ENCODE assay signal across 8 cellular contexts in the genomic region with DNA sequence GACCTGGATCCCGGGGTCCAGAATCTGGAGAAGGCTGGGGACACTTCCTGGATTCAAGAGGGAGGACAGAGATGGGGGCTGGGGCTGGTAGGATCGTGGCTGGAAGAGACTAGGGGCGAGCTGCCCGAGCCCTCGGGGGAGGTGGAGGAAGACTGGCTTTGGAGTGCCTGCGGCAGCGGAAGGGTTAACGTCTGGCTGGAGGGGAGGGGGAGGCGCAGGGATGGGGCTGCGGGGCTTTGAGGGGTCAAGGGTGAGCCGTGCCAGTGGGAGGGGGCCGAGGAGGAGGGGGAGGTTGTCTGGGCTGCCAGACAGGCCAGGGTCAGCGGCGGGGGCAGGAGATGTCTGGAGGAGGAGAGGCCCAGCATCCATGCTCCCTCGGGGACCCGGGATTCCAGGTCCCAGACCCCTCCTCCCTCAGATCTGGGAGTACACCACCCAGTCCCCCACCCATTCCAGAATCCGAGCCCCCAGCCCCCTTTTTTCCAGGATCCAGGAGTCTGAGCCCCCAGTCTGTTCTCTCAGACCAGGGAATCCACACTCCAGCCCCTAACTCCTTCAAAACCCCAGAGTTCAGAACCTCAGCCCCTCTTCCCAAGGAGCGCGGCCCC. TPM values are rescaled to one million over a fixed set of nuclear protein-coding genes. Genes with fewer than 3 reads are reported as not detected.
DNase-seq lines count a peak whose midpoint lies in the region; ATAC-seq and TF ChIP-seq lines count a peak whose summit lies in the region.

No MANE protein-coding gene starts in this region.

- peak overlapping the region; percentile 74 for H3K9ac ChIP-seq in PC-3 (ENCODE audit: low read length)

- H3K4me1 ChIP-seq in PC-3 (ENCODE audit: insufficient read depth, low read length), result peaks cover 42% of the 10 kb centered on the region
- H3K4me1 ChIP-seq in tibial nerve, result peaks cover 0 to 59% (median 27%) of the 10 kb centered on the region in 4 donors

- no peak for TF ChIP-seq EP300 in tibial nerve (IDR thresholded peaks at IDR 0.05)

- no peaks in the 10 kb centered on the region for H3F3A ChIP-seq in PC-3 (ENCODE audit: low read length, unreplicated experiment)

- H3K27ac ChIP-seq in PC-3 (ENCODE audit: low read length), result no peak overlapping the region
- H3K27ac ChIP-seq in tibial nerve, result peak overlapping the region; percentile 95 to 98 (median 96)

- no peaks in the 10 kb centered on the region for H3K9me2 ChIP-seq in PC-3 (replicated peaks; ENCODE audit: low read length)

- H3K4me3 ChIP-seq in PC-3 (ENCODE audit: low read length) (peak overlapping the region; percentile 76), tibial nerve (peak overlapping the region; percentile 68 to 99 (median 84))

- BruUV-seq in PC-3 (replicated peaks; lab: Mats Ljungman, UMichigan), result no TSS peak

- intact Hi-C loops in PC-3 (cut with micrococcal nuclease), result no loop called here

- peak; percentile 21 for DNase-seq in GM10248 (ENCODE audit: extremely low spot score)
- no peak for DNase-seq in PC-3
- peak; percentile 27 for DNase-seq in dedifferentiated amniotic fluid mesenchymal stem cell (ENCODE audit: extremely low spot score)
- peak; percentile 51 for DNase-seq in medulla oblongata (ENCODE audit: extremely low spot score)
- DNase-seq in tibial nerve (ENCODE audit: low spot score in 2 of 2), result peak in 1 of 2 donors; percentile 27
- DNase-seq in central memory CD4-positive, alpha-beta T cell, result no peak

- peaks cover 83% of the 10 kb centered on the region for H3K79me2 ChIP-seq in PC-3 (ENCODE audit: low read length)

- POLR2A ChIA-PET in GM10248 (lab: Yijun Ruan, JAX), result interaction anchor here (0.5 to 0.6 kb wide), 2 partner anchors 14 to 1132 kb away, joined by 3 read pairs; a partner anchor contains a TSS
- POLR2A ChIA-PET in PC-3 (lab: Charles Lee; ENCODE audit: unreplicated experiment), result no interaction called here

- H3K36me3 ChIP-seq in PC-3 (ENCODE audit: low read depth, low read length), result peaks cover 19% of the 10 kb centered on the region
- H3K36me3 ChIP-seq in tibial nerve, result peaks cover 0 to 23% (median 0%) of the 10 kb centered on the region in 3 donors

- CTCF ChIA-PET in GM10248 (lab: Yijun Ruan, JAX) (interaction anchor here (1.4 kb wide), 2 partner anchors 11 to 14 kb away, joined by 3 to 4 read pairs; no protein-coding TSS in a partner anchor), PC-3 (lab: Charles Lee) (no interaction called here)

- ATAC-seq in PC-3 (no peak), GM18505 (IDR thresholded peaks at IDR 0.05; ENCODE audit: unreplicated experiment) (no peak), HG02973 (IDR thresholded peaks at IDR 0.05; ENCODE audit: unreplicated experiment) (no peak)

- TF ChIP-seq POLR2A in tibial nerve (IDR thresholded peaks at IDR 0.05) (no peak), GM18505 (IDR thresholded peaks at IDR 0.05; ENCODE audit: borderline replicate concordance, extremely low read depth, insufficient read depth, insufficient read length) (no peak)

- no peaks in the 10 kb centered on the region for H3K9me3 ChIP-seq in PC-3 (ENCODE audit: low read length)
- H3K9me3 ChIP-seq in tibial nerve, result no peaks in the 10 kb centered on the region

- WGBS in tibial nerve, 2 donors, result 1 to 3% methylated on average over 18 to 19 of the region's 19 CpGs

- peaks cover 27% of the 10 kb centered on the region for H4K20me1 ChIP-seq in PC-3 (ENCODE audit: low read length)

- no peak for TF ChIP-seq CTCF in GM10248 (IDR thresholded peaks at IDR 0.05; ENCODE audit: control extremely low read depth, extremely low read depth, low read depth, missing control alignments)
- TF ChIP-seq CTCF in PC-3 (conservative IDR thresholded peaks at IDR 0.05; ENCODE audit: low read depth, low read length), result no peak
- no peak for TF ChIP-seq CTCF in tibial nerve (IDR thresholded peaks at IDR 0.05)

- peak overlapping the region; percentile 91 for H3K4me2 ChIP-seq in PC-3 (ENCODE audit: low read length)

- peak overlapping the region; percentile 66; the same call in 1 of the 2 replicates for H2AFZ ChIP-seq in PC-3 (ENCODE audit: low read length)

- no peaks in the 10 kb centered on the region for H3K27me3 ChIP-seq in PC-3 (ENCODE audit: low read length)
- H3K27me3 ChIP-seq in tibial nerve, result no peaks in the 10 kb centered on the region

RNA-seq across cellular contexts. Expression of a gene that starts 3.3 kb away (rescaled TPM):
- total RNA-seq in PC-3 (2014; rRNA removed), result 10.1 and 12.2 TPM in 2 replicates
- total RNA-seq in tibial nerve, result 10 to 100 TPM; 10.7 to 47.9 (median 34.0) TPM

RNA-seq across cellular contexts. Expression of a gene that starts 33.9 kb away (rescaled TPM):
- total RNA-seq in PC-3 (2014; rRNA removed) (not detected in 2 replicates), tibial nerve (1 to 10 TPM in 1 of 4 donors, under 1 TPM in 1, not detected in 2; 0.44 to 3.3 TPM)

RNA-seq across cellular contexts. Expression of a gene that starts 43.2 kb away (rescaled TPM):
- total RNA-seq in PC-3 (2014; rRNA removed) (not detected in 2 replicates), tibial nerve (1 to 10 TPM in 3 of 4 donors, not detected in 1; 1.9 to 6.3 (median 4.9) TPM)

RNA-seq across cellular contexts. Expression of a gene that starts 59.7 kb away (rescaled TPM):
- total RNA-seq in PC-3 (2014; rRNA removed) (not detected in 2 replicates), tibial nerve (1 to 10 TPM in 3 of 4 donors, under 1 TPM in 1; 0.20 to 2.2 (median 1.6) TPM)

Comparison
In these comparisons a context has a peak if more than half of its experiments do, and no peak if none do; other contexts are left out.
1. DNase-seq: peak in GM10248 (single experiment), dedifferentiated amniotic fluid mesenchymal stem cell (single experiment) and medulla oblongata (single experiment); none in PC-3 (single experiment) and central memory CD4-positive, alpha-beta T cell (single experiment).